Comparison of ENCODE assay signal across 10 cellular contexts in genomic region chr11:86524603-86525352, GRCh38.
DNase-seq lines count a peak whose midpoint lies in the region; ATAC-seq, FAIRE-seq and TF ChIP-seq lines count a peak whose summit lies in the region.
"Had no signal": no experiment of that assay in that cellular context is flagged by ENCODE, and none has a peak within 500 bp of the region (broad histone marks: within the 10 kb centered on the region; RNA-seq: fewer than 3 reads in every experiment).

No MANE protein-coding gene starts in this region.

- WGBS in hepatocyte (ENCODE audit: low lambda C conversion rate, missing lambda C conversion rate): 31% methylated on average over 2 of the region's 2 CpGs

- no peaks in the 10 kb centered on the region for H3K9me2 ChIP-seq in hepatocyte (replicated peaks; ENCODE audit: insufficient read depth)

- peak overlapping the region; percentile 22 for H3K4me2 ChIP-seq in hepatocyte

- H3K27ac ChIP-seq in VCaP: peak overlapping the region; percentile 38
- H3K27ac ChIP-seq in hepatocyte: peak overlapping the region; percentile 85

- TF ChIP-seq CTCF in VCaP (conservative IDR thresholded peaks at IDR 0.05) (no peak), hepatocyte (IDR thresholded peaks at IDR 0.05; ENCODE audit: poor library complexity) (no peak)

- H3K79me2 ChIP-seq in hepatocyte: no peaks in the 10 kb centered on the region

- peaks cover 19% of the 10 kb centered on the region for H3K4me1 ChIP-seq in hepatocyte (ENCODE audit: insufficient read depth)

- no peak for FAIRE-seq in HTR-8/SVneo (lab: Jason Lieb, UNC)

- no peaks in the 10 kb centered on the region for H3K9me3 ChIP-seq in hepatocyte (ENCODE audit: low read depth)

- no peaks in the 10 kb centered on the region for H3K27me3 ChIP-seq in hepatocyte

- peak; percentile 60 for DNase-seq in HTR-8/SVneo (ENCODE audit: insufficient read length, low spot score)
- peak; percentile 44 for DNase-seq in hepatocyte (ENCODE audit: low spot score)
- DNase-seq in stromal cell of bone marrow (ENCODE audit: low read depth): peak; percentile 49
- no peak for DNase-seq in activated CD8-positive, alpha-beta memory T cell treated with anti-CD3 and anti-CD28 coated beads, Interleukin-2, amount 50 U/mL, for 48 hours
- no peak for DNase-seq in DMS114 treated with DMSO at 0.1 percent for 48 hours (lab: John Stamatoyannopoulos, UW; ENCODE audit: unreplicated experiment)
- DNase-seq in T-helper 1 cell: no peak
- DNase-seq: activated naive CD8-positive, alpha-beta T cell treated with anti-CD3 and anti-CD28 coated beads, Interleukin-2, amount 10 ng/mL, durations not matched to agents 7 days and 5 days; stimulated activated CD4-positive, alpha-beta T cell treated with anti-CD3 and anti-CD28 coated beads, Interleukin-2, amount 100 ng/mL, for 24 hours had no signal

- no peak overlapping the region for H2AFZ ChIP-seq in hepatocyte

- no peaks in the 10 kb centered on the region for H4K20me1 ChIP-seq in hepatocyte (ENCODE audit: insufficient read depth, poor library complexity, severe bottlenecking)

- H3K4me3 ChIP-seq in hepatocyte: no peak overlapping the region

- no peaks in the 10 kb centered on the region for H3K36me3 ChIP-seq in hepatocyte (replicated peaks; ENCODE audit: insufficient read depth, low read depth)

- ATAC-seq in HG02852 (IDR thresholded peaks at IDR 0.05; ENCODE audit: unreplicated experiment): no peak

Comparison
In these comparisons a context has a peak if more than half of its experiments do, and no peak if none do; other contexts are left out.
1. DNase-seq: peak in HTR-8/SVneo (single experiment), hepatocyte (single experiment) and stromal cell of bone marrow (single experiment); none in activated CD8-positive, alpha-beta memory T cell treated with anti-CD3 and anti-CD28 coated beads, Interleukin-2, amount 50 U/mL, for 48 hours (single experiment), DMS114 treated with DMSO at 0.1 percent for 48 hours (single experiment) and T-helper 1 cell (0 of 5).